1 cellular context compared by ENCODE assay signal in the genomic region with DNA sequence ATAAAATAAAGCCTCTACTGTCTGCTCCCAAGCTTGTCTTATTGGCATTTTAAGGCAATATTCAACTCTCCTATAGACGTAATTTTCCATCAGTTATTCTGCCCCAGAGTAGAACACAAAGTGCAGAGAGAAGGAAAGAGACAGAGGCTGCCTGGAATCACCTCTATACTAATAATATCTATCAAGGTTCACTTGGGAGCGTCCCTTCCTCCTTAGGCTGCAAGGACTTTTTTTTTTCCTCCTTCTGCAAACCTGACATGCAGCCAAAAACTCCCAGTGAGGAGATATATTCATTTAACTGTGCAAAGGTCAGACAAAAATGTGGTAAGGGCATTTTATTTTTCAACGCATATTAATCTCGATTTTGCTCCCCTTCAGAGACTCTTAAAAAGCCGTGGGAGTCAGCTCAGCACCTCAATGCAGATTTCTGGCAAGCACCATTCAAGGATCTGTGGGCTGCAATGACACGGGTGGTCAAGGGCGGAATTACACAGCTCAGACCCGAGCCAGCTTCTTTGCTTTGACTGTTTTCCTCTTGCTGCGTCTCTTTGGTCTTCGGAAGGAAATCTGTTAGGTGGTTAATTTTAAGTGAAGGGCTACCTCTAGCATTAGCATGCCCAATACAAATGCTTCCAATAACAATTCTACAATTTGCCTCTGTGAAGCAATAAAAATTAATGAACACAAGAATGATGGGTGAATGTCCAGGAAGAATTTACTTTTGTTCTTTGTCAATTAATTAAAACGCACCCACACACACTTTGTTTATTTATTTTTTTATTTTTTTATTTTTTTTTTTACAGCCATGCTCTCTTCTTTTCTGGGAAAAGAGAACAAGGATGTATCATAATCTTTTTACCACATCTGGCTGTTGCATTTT.
TF ChIP-seq lines count a peak whose summit lies in the region.

No MANE protein-coding gene starts in this region.

TF ChIP-seq in HEK293, 187 proteins besides CTCF, POLR2A, EP300 and RAD21 (continued from another document):
- TF ChIP-seq, protein P1, sequence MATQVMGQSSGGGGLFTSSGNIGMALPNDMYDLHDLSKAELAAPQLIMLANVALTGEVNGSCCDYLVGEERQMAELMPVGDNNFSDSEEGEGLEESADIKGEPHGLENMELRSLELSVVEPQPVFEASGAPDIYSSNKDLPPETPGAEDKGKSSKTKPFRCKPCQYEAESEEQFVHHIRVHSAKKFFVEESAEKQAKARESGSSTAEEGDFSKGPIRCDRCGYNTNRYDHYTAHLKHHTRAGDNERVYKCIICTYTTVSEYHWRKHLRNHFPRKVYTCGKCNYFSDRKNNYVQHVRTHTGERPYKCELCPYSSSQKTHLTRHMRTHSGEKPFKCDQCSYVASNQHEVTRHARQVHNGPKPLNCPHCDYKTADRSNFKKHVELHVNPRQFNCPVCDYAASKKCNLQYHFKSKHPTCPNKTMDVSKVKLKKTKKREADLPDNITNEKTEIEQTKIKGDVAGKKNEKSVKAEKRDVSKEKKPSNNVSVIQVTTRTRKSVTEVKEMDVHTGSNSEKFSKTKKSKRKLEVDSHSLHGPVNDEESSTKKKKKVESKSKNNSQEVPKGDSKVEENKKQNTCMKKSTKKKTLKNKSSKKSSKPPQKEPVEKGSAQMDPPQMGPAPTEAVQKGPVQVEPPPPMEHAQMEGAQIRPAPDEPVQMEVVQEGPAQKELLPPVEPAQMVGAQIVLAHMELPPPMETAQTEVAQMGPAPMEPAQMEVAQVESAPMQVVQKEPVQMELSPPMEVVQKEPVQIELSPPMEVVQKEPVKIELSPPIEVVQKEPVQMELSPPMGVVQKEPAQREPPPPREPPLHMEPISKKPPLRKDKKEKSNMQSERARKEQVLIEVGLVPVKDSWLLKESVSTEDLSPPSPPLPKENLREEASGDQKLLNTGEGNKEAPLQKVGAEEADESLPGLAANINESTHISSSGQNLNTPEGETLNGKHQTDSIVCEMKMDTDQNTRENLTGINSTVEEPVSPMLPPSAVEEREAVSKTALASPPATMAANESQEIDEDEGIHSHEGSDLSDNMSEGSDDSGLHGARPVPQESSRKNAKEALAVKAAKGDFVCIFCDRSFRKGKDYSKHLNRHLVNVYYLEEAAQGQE (tag by site-specific recombination; IDR thresholded peaks at IDR 0.05): no peak
- no peak for TF ChIP-seq ZNF140 (tag by site-specific recombination; IDR thresholded peaks at IDR 0.05)
